Comparison of ENCODE assay signal across 1 cellular context in genomic region chr22:41576877-41577276, GRCh38.
TF ChIP-seq lines count a peak whose summit lies in the region.

No MANE protein-coding gene starts in this region.

TF ChIP-seq in HepG2, 621 proteins besides CTCF, POLR2A, EP300 and RAD21 (continued from another document and continues in another):
- TF ChIP-seq ZBTB4 (CRISPR knock-in tag; IDR thresholded peaks at IDR 0.05; ENCODE audit: borderline replicate concordance) (no peak), KDM5A (IDR thresholded peaks at IDR 0.05; ENCODE audit: borderline replicate concordance, low read length) (no peak), RFX1 (IDR thresholded peaks at IDR 0.05) (no peak), ZNF362 (CRISPR knock-in tag; IDR thresholded peaks at IDR 0.05; ENCODE audit: borderline replicate concordance) (peak; percentile 60; the same call in 1 of the 2 replicates), MBD4 (IDR thresholded peaks at IDR 0.05; ENCODE audit: borderline replicate concordance, low read length) (no peak), RARA (CRISPR knock-in tag; IDR thresholded peaks at IDR 0.05) (peak; percentile 47), TAF1 (CRISPR knock-in tag; IDR thresholded peaks at IDR 0.05) (no peak), ETV6 (CRISPR knock-in tag; conservative IDR thresholded peaks at IDR 0.05) (no peak), ZMAT5 (CRISPR knock-in tag; IDR thresholded peaks at IDR 0.05; ENCODE audit: borderline replicate concordance, low read depth) (no peak), ZNF451 (CRISPR knock-in tag; IDR thresholded peaks at IDR 0.05) (no peak), ZNF570 (CRISPR knock-in tag; IDR thresholded peaks at IDR 0.05; ENCODE audit: borderline replicate concordance) (no peak), ZNF670 (CRISPR knock-in tag; IDR thresholded peaks at IDR 0.05; ENCODE audit: borderline replicate concordance) (no peak), E2F5 (CRISPR knock-in tag; conservative IDR thresholded peaks at IDR 0.05) (no peak), SRF (IDR thresholded peaks at IDR 0.05; ENCODE audit: low read depth, low read length) (no peak), ZNF207 (IDR thresholded peaks at IDR 0.05; ENCODE audit: borderline replicate concordance) (no peak), ZNF792 (CRISPR knock-in tag; IDR thresholded peaks at IDR 0.05) (peak; percentile 67; the same call in 1 of the 2 replicates), NCOA1 (CRISPR knock-in tag; IDR thresholded peaks at IDR 0.05) (no peak), HINFP (CRISPR knock-in tag; IDR thresholded peaks at IDR 0.05; ENCODE audit: low read depth) (no peak), ZHX2 (IDR thresholded peaks at IDR 0.05; ENCODE audit: low read depth) (no peak), ZHX2 (CRISPR knock-in tag; IDR thresholded peaks at IDR 0.05; ENCODE audit: borderline replicate concordance) (no peak), ZBTB46 (CRISPR knock-in tag; IDR thresholded peaks at IDR 0.05; ENCODE audit: borderline replicate concordance) (no peak), ZBTB39 (CRISPR knock-in tag; IDR thresholded peaks at IDR 0.05) (no peak), SSRP1 (CRISPR knock-in tag; IDR thresholded peaks at IDR 0.05) (no peak), HHEX (CRISPR knock-in tag; IDR thresholded peaks at IDR 0.05) (no peak), MAFK (conservative IDR thresholded peaks at IDR 0.05 in 1 of 2, IDR thresholded peaks at IDR 0.05 in 1 of 2; ENCODE audit: low read length in 2 of 2) (no peak), TAF15 (IDR thresholded peaks at IDR 0.05; ENCODE audit: low read depth, low read length, poor library complexity, severe bottlenecking) (no peak), DPF2 (CRISPR knock-in tag; IDR thresholded peaks at IDR 0.05; ENCODE audit: borderline replicate concordance, low read depth) (no peak), CREM (IDR thresholded peaks at IDR 0.05) (no peak), CREM (CRISPR knock-in tag; IDR thresholded peaks at IDR 0.05) (no peak), ZNF235 (CRISPR knock-in tag; IDR thresholded peaks at IDR 0.05; ENCODE audit: borderline replicate concordance) (no peak), ZNF776 (CRISPR knock-in tag; IDR thresholded peaks at IDR 0.05) (no peak), MTF2 (CRISPR knock-in tag; IDR thresholded peaks at IDR 0.05; ENCODE audit: borderline replicate concordance) (no peak), ZFP62 (CRISPR knock-in tag; IDR thresholded peaks at IDR 0.05) (no peak), MAX (IDR thresholded peaks at IDR 0.05) (0 out of 2 replicates have a peak, but pooled peaks have one; percentile 36), HMGXB4 (CRISPR knock-in tag; IDR thresholded peaks at IDR 0.05; ENCODE audit: borderline replicate concordance in 1 of 2, low read depth in 1 of 2) (peak; percentile 75 to 87; a peak in 3 of 4 replicates), REL (CRISPR knock-in tag; conservative IDR thresholded peaks at IDR 0.05) (no peak), ZNF850 (CRISPR knock-in tag; conservative IDR thresholded peaks at IDR 0.05) (no peak), GTF3A (CRISPR knock-in tag; conservative IDR thresholded peaks at IDR 0.05) (no peak), THAP7 (CRISPR knock-in tag; IDR thresholded peaks at IDR 0.05) (no peak), ZNF773 (CRISPR knock-in tag; IDR thresholded peaks at IDR 0.05; ENCODE audit: borderline replicate concordance) (no peak), ZNF577 (CRISPR knock-in tag; IDR thresholded peaks at IDR 0.05; ENCODE audit: borderline replicate concordance, low read depth) (no peak), ZNF746 (CRISPR knock-in tag; IDR thresholded peaks at IDR 0.05) (no peak), ZNF552 (CRISPR knock-in tag; IDR thresholded peaks at IDR 0.05; ENCODE audit: borderline replicate concordance) (no peak), RFXAP (CRISPR knock-in tag; IDR thresholded peaks at IDR 0.05; ENCODE audit: borderline replicate concordance) (peak; percentile 59; the same call in 1 of the 2 replicates), ZNF484 (CRISPR knock-in tag; IDR thresholded peaks at IDR 0.05; ENCODE audit: borderline replicate concordance, low read depth) (no peak)
